In the genomic region with DNA sequence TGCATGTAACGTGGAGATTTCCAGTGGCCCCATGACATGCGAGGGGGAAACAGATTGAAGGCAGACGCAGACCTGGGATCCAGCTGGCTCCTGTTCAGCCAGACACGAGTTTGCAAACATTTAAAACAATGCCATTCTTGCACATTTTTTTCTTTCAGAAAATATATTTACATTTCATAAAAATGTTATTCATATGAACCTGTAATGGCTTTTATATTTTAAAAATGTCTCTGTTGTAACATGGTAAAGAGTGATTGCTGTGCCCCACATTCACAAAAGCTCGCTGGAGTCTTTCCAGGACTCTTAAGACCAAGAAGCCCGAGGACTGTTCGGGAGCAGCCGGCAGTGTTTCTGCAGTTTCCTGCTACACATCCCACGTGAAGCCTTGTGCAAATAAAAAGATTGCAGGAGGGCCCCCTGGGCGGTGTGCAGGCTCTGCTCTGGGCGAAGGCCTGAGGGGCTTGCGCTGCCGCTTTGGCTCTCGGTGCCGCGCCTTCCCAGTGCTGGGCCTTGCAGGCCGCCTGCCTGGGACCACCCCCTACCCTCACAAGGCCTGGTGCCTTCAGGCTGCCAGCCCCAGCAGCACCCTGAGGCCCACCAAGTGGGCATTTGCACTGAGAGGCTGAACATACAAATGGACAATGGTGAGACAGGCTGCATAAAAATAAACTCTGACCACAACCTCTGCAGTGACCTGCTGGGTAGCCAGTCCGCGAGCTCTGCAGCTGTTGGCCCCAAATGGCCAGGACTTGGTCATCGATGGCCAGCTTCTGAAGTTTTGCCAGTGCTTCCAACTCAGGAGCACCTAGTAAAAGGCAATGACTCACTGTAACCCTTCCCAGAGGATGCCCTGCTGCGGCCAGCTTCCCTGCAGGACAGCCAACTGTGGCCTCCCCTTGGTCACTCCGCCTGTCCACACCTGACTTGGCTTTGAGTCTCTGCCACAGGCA, we compare ENCODE assay signal across 8 cellular contexts.
A peak's percentile ranks its signal among the peaks of the same experiment; 100 is the strongest.
DNase-seq lines count a peak whose midpoint lies in the region; ATAC-seq and TF ChIP-seq lines count a peak whose summit lies in the region.

No MANE protein-coding gene starts in this region.

- H3K9me3 ChIP-seq in fibroblast of lung (ENCODE audit: control insufficient read depth, insufficient read depth, low read depth, low read length), result no peaks in the 10 kb centered on the region

- no peaks in the 10 kb centered on the region for H3K9me3 Mint-ChIP-seq in osteocyte (ENCODE audit: unreplicated experiment)

- TF ChIP-seq CTCF in fibroblast of lung (conservative IDR thresholded peaks at IDR 0.05 in 1 of 2, IDR thresholded peaks at IDR 0.05 in 1 of 2; ENCODE audit: low read depth in 1 of 2, low read length in 2 of 2), result no peak
- TF ChIP-seq CTCF in osteocyte (IDR thresholded peaks at IDR 0.05), result no peak

- H4K20me1 ChIP-seq in fibroblast of lung (ENCODE audit: control insufficient read depth, extremely low read depth, insufficient read depth, low read length), result no peaks in the 10 kb centered on the region

- peak overlapping the region; percentile 54 for H3K27ac Mint-ChIP-seq in osteocyte (ENCODE audit: unreplicated experiment)

- H2AFZ ChIP-seq in fibroblast of lung (ENCODE audit: low read length), result no peak overlapping the region

- H3K36me3 ChIP-seq in fibroblast of lung (ENCODE audit: control insufficient read depth, insufficient read depth, low read length), result no peaks in the 10 kb centered on the region

- no peaks in the 10 kb centered on the region for H3K36me3 Mint-ChIP-seq in osteocyte (ENCODE audit: unreplicated experiment)

- H3K4me1 ChIP-seq in fibroblast of lung (ENCODE audit: control insufficient read depth, extremely low read depth, insufficient read depth, low read length), result no peaks in the 10 kb centered on the region

- no peaks in the 10 kb centered on the region for H3K79me2 ChIP-seq in fibroblast of lung (ENCODE audit: control insufficient read depth, insufficient read depth, low read length)

- H3K4me2 ChIP-seq in fibroblast of lung (ENCODE audit: extremely low read depth, insufficient read depth, low read length), result no peak overlapping the region

- H3K27ac ChIP-seq in fibroblast of lung (ENCODE audit: insufficient read depth, low read length), result no peak overlapping the region

- ATAC-seq in HG02623 (IDR thresholded peaks at IDR 0.05; ENCODE audit: unreplicated experiment), result no peak

- peaks cover 2% of the 10 kb centered on the region for H3K27me3 ChIP-seq in fibroblast of lung (ENCODE audit: control insufficient read depth, insufficient read depth, low read length)

- peaks cover 27% of the 10 kb centered on the region for H3K4me1 Mint-ChIP-seq in osteocyte (ENCODE audit: unreplicated experiment)

- no peak overlapping the region for H3K9ac ChIP-seq in fibroblast of lung (ENCODE audit: insufficient read depth, low read length)

- H3K27me3 Mint-ChIP-seq in osteocyte (ENCODE audit: unreplicated experiment), result no peaks in the 10 kb centered on the region

- H3K4me3 Mint-ChIP-seq in osteocyte (ENCODE audit: unreplicated experiment), result peak overlapping the region; percentile 6

- DNase-seq in Daoy (ENCODE audit: low read depth) (peak; percentile 35), NCI-H345 treated with DMSO at 0.1 percent for 48 hours (lab: John Stamatoyannopoulos, UW; ENCODE audit: unreplicated experiment) (peak; percentile 29), fibroblast of lung (ENCODE audit: low read depth in 2 of 2) (peak; percentile 18 to 39), osteocyte (ENCODE audit: extremely low spot score, unreplicated experiment) (peak; percentile 84), GM19240 (ENCODE audit: insufficient read length, low spot score) (no peak), AG20443 (ENCODE audit: low spot score) (no peak)
- no peak for DNase-seq in effector CD4-positive, alpha-beta T cell

- H3K4me3 ChIP-seq in fibroblast of lung (replicated peaks in 1 of 4; ENCODE audit: control extremely low read depth in 1 of 4, insufficient read depth in 1 of 4, low read depth in 3 of 4, low read length in 4 of 4), result no peak overlapping the region

Comparison
In these comparisons a context has a peak if more than half of its experiments do, and no peak if none do; other contexts are left out.
1. DNase-seq: peak in Daoy (single experiment), NCI-H345 treated with DMSO at 0.1 percent for 48 hours (single experiment), fibroblast of lung (2 of 2) and osteocyte (single experiment); none in effector CD4-positive, alpha-beta T cell (single experiment), GM19240 (single experiment) and AG20443 (single experiment).